16 cellular contexts compared by ENCODE assay signal in the genomic region with DNA sequence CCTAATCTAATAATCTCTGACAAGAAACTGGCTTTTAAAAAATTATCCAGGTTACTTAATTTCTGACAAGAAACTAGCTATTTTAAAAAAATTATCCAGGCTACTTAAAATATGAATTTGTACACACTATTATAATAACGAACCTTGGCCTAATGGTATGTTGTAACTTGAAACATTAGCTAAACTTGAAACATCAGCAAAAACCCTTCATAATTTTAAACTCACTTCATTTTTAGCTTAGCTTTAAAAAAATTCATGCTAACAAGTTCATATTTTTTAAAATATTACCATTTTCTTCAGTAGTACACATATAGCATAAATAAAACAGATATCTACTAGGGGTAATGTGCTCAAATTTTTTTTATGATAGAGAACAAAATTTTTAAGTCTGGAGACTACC.
"Had no signal": no experiment of that assay in that cellular context is flagged by ENCODE, and none has a peak within 500 bp of the region (broad histone marks: within the 10 kb centered on the region; RNA-seq: fewer than 3 reads in every experiment).

No MANE protein-coding gene starts in this region.

- H3K27ac ChIP-seq: RWPE1 had no signal

- H3K36me3 ChIP-seq: MG63 had no signal

- H3K27ac Mint-ChIP-seq: IgD-negative memory B cell had no signal

- H3K4me3 Mint-ChIP-seq: IgD-negative memory B cell had no signal

- DNase-seq: KBM-7, MG63, NCI-H1092, NCI-H1105 treated with DMSO at 0.1 percent for 48 hours, NCI-H1417 treated with DMSO at 0.1 percent for 48 hours, NCI-H146, NCI-H187, NCI-H2029, NCI-H2081 treated with DMSO at 0.1 percent for 48 hours, NCI-H226, NCI-H510A, NCI-H774, SHP77, T-helper 1 cell had no signal

- H3K9me3 ChIP-seq: MG63 had no signal

- H3K36me3 Mint-ChIP-seq: IgD-negative memory B cell had no signal

- H3K27me3 ChIP-seq: MG63 had no signal

- H3K27me3 Mint-ChIP-seq: IgD-negative memory B cell had no signal

- H3K9me3 Mint-ChIP-seq: IgD-negative memory B cell had no signal

- H3K4me3 ChIP-seq: MG63 had no signal
